16 cellular contexts compared by ENCODE assay signal in genomic region chr6:45679631-45680030, GRCh38.
"Had no signal": no experiment of that assay in that cellular context is flagged by ENCODE, and none has a peak within 500 bp of the region (broad histone marks: within the 10 kb centered on the region; RNA-seq: fewer than 3 reads in every experiment).

No MANE protein-coding gene starts in this region.

- H3K4me3 ChIP-seq: ascending aorta, heart left ventricle, pancreas, SK-N-MC, transverse colon had no signal

- H3K27ac ChIP-seq: ascending aorta, heart left ventricle, pancreas, SK-N-MC, transverse colon had no signal

- H3K9me3 ChIP-seq: pancreas, transverse colon had no signal

- DNase-seq: activated CD4-positive, alpha-beta T cell treated with anti-CD3 and anti-CD28 coated beads, Interleukin-2, amount 50 U/mL, for 4 hours; activated gamma-delta T cell; activated T-cell treated with anti-CD3 and anti-CD28 coated beads, Interleukin-2, amount 50 U/mL, for 4 hours; foreskin melanocyte; heart left ventricle; mammary epithelial cell; pancreas; retina; stimulated activated CD4-positive, alpha-beta T cell treated with anti-CD3 and anti-CD28 coated beads, Interleukin-15, amount 100 ng/mL, for 24 hours; stimulated activated CD4-positive, alpha-beta T cell treated with anti-CD3 and anti-CD28 coated beads, Interleukin-4, amount 100 ng/mL, for 4 hours; T-helper 1 cell; transverse colon had no signal

- ATAC-seq: activated T-cell treated with anti-CD3 and anti-CD28 coated beads, Interleukin-2, amount 50 U/mL, for 4 hours; heart left ventricle; left lobe of liver; pancreas had no signal

- H3K4me1 ChIP-seq: ascending aorta had no signal

- H3K36me3 ChIP-seq: ascending aorta, heart left ventricle, pancreas, transverse colon had no signal

- H3K27me3 ChIP-seq: ascending aorta, heart left ventricle, pancreas, transverse colon had no signal

- H3K4me3 Mint-ChIP-seq: activated T-cell treated with anti-CD3 and anti-CD28 coated beads, Interleukin-2, amount 50 U/mL, for 4 hours; neural crest cell had no signal
